In genomic region chr3:23442598-23443383, GRCh38 we compare ENCODE assay signal across 8 cellular contexts.
DNase-seq lines count a peak whose midpoint lies in the region; ATAC-seq and TF ChIP-seq lines count a peak whose summit lies in the region.

No MANE protein-coding gene starts in this region.

- no peak for TF ChIP-seq CTCF in uterus (IDR thresholded peaks at IDR 0.05)
- TF ChIP-seq CTCF in coronary artery (IDR thresholded peaks at IDR 0.05) = no peak

- ATAC-seq in GM18907 (IDR thresholded peaks at IDR 0.05; ENCODE audit: unreplicated experiment) = peak; percentile 60
- peak; percentile 66 for ATAC-seq in HG02885 (IDR thresholded peaks at IDR 0.05; ENCODE audit: poor library complexity, unreplicated experiment)
- ATAC-seq in SK-N-SH treated with all-trans-retinoic acid at 6 μM for 48 hours = peak; percentile 69
- peak; percentile 98 to 99 for ATAC-seq in naive B cell (ENCODE audit: low read depth in 2 of 2)
- no peak for ATAC-seq in HG02970 (IDR thresholded peaks at IDR 0.05; ENCODE audit: low FRiP score, unreplicated experiment)

- H3K27me3 Mint-ChIP-seq in naive B cell = no peaks in the 10 kb centered on the region

- H3K9me3 Mint-ChIP-seq in naive B cell = peaks cover 0 to 2% (median 0%) of the 10 kb centered on the region in 7 donors

- H3K27ac Mint-ChIP-seq in naive B cell = peak overlapping the region in 1 of 6 donors; percentile 38

- DNase-seq in naive B cell (peak; percentile 62), uterus (no peak), coronary artery (ENCODE audit: low spot score) (no peak), mucosa of gallbladder (ENCODE audit: low spot score) (no peak)

- peaks cover 65 to 75% (median 72%) of the 10 kb centered on the region in 3 donors for H3K4me1 Mint-ChIP-seq in naive B cell

- H3K27me3 ChIP-seq in uterus = no peaks in the 10 kb centered on the region

- H3K4me3 Mint-ChIP-seq in naive B cell = peak overlapping the region in 2 of 8 donors; percentile 9 to 32

- no peak overlapping the region for H3K27ac ChIP-seq in uterus
- no peak overlapping the region for H3K27ac ChIP-seq in coronary artery

- H3K4me1 ChIP-seq in uterus = no peaks in the 10 kb centered on the region

- H3K4me3 ChIP-seq in uterus = no peak overlapping the region
- no peak overlapping the region for H3K4me3 ChIP-seq in coronary artery

- intact Hi-C loops in uterus (cut with DNase I; ENCODE audit: low total_unique reads) = no loop called here

- H3K36me3 ChIP-seq in uterus = no peaks in the 10 kb centered on the region

- H3K36me3 Mint-ChIP-seq in naive B cell = no peaks in the 10 kb centered on the region

- no peaks in the 10 kb centered on the region for H3K9me3 ChIP-seq in uterus

- TF ChIP-seq POLR2A in uterus (IDR thresholded peaks at IDR 0.05) = no peak

TF ChIP-seq in SK-N-SH treated with all-trans-retinoic acid at 6 μM for 48 hours, 23 proteins besides CTCF, POLR2A, EP300 and RAD21:
- TF ChIP-seq ZFP30 (CRISPR knock-in tag; IDR thresholded peaks at IDR 0.05) (no peak), ZNF8 (CRISPR knock-in tag; IDR thresholded peaks at IDR 0.05) (no peak), PPARA (CRISPR knock-in tag; IDR thresholded peaks at IDR 0.05; ENCODE audit: borderline replicate concordance) (no peak), RARB (CRISPR knock-in tag; IDR thresholded peaks at IDR 0.05) (no peak), CSDC2 (CRISPR knock-in tag; IDR thresholded peaks at IDR 0.05) (no peak), TSHZ2 (CRISPR knock-in tag; IDR thresholded peaks at IDR 0.05) (no peak), ISL1 (CRISPR knock-in tag; IDR thresholded peaks at IDR 0.05) (no peak)
- TF ChIP-seq, protein P1, sequence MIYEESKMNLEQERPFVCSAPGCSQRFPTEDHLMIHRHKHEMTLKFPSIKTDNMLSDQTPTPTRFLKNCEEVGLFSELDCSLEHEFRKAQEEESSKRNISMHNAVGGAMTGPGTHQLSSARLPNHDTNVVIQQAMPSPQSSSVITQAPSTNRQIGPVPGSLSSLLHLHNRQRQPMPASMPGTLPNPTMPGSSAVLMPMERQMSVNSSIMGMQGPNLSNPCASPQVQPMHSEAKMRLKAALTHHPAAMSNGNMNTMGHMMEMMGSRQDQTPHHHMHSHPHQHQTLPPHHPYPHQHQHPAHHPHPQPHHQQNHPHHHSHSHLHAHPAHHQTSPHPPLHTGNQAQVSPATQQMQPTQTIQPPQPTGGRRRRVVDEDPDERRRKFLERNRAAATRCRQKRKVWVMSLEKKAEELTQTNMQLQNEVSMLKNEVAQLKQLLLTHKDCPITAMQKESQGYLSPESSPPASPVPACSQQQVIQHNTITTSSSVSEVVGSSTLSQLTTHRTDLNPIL (CRISPR knock-in tag; IDR thresholded peaks at IDR 0.05; ENCODE audit: low read depth) = no peak
